7 cellular contexts compared by ENCODE assay signal in genomic region chr7:55715247-55715867, GRCh38.
DNase-seq lines count a peak whose midpoint lies in the region; ATAC-seq and TF ChIP-seq lines count a peak whose summit lies in the region.
"Not testable (repeated sequence)": the region's sequence is repeated elsewhere in the genome, so short reads cannot be mapped to it uniquely, and the experiment has no call there.

No MANE protein-coding gene starts in this region.

- peak overlapping the region; percentile 3 for H3K4me3 Mint-ChIP-seq in nephron progenitor cell

- peaks cover 16% of the 10 kb centered on the region for H3K4me1 Mint-ChIP-seq in nephron progenitor cell

- not testable (repeated sequence) for H3K27me3 ChIP-seq in lung (ENCODE audit: control insufficient read depth, insufficient read depth)

- H3K4me3 ChIP-seq in epithelial cell of esophagus (ENCODE audit: low read length); lung: not testable (repeated sequence)

- TF ChIP-seq CTCF in epithelial cell of esophagus (IDR thresholded peaks at IDR 0.05; ENCODE audit: insufficient read depth, low read depth, low read length, missing control alignments); lung (IDR thresholded peaks at IDR 0.05; ENCODE audit: control extremely low read depth, extremely low read depth); nephron progenitor cell (IDR thresholded peaks at IDR 0.05): not testable (repeated sequence)

- H3K9me3 Mint-ChIP-seq in nephron progenitor cell = peaks cover 16% of the 10 kb centered on the region

- not testable (repeated sequence) for H3K4me1 ChIP-seq in lung (ENCODE audit: control insufficient read depth in 2 of 2, insufficient read depth in 2 of 2, low read length in 2 of 2)

- not testable (repeated sequence) for H3K9me3 ChIP-seq in lung (ENCODE audit: control insufficient read depth in 2 of 2, insufficient read depth in 1 of 2, low read length in 1 of 2)

- not testable (repeated sequence) for H3K27ac Mint-ChIP-seq in nephron progenitor cell

- H3K36me3 ChIP-seq in lung (ENCODE audit: control insufficient read depth in 2 of 2, insufficient read depth in 2 of 2, low read length in 2 of 2) = not testable (repeated sequence)

- intact Hi-C loops in left ventricle myocardium superior (cut with micrococcal nuclease) = not testable (repeated sequence)

- not testable (repeated sequence) for H3K36me3 Mint-ChIP-seq in nephron progenitor cell (ENCODE audit: low read depth)

- 62 to 93% methylated on average over 4 to 5 of the region's 5 CpGs for WGBS in lung, 2 donors

- DNase-seq in NCI-H69 (lab: John Stamatoyannopoulos, UW) = peak; percentile 27
- DNase-seq in SW480 (ENCODE audit: low spot score) = peak; percentile 36
- DNase-seq in epithelial cell of esophagus (ENCODE audit: low read depth) = peak; percentile 29
- not testable (repeated sequence) for DNase-seq in left ventricle myocardium superior; lung (ENCODE audit: low spot score); nephron progenitor cell
- peak; percentile 11 for DNase-seq in renal cortical epithelial cell (ENCODE audit: low read depth)

- not testable (repeated sequence) for H3K27me3 Mint-ChIP-seq in nephron progenitor cell (ENCODE audit: low read depth, poor library complexity)

- ATAC-seq in left ventricle myocardium superior (peak; percentile 77), lung (ENCODE audit: insufficient read depth, low FRiP score) (peak; percentile 34)

- H3K27ac ChIP-seq in lung (ENCODE audit: low read depth in 1 of 2, low read length in 1 of 2) = not testable (repeated sequence)
